In the genomic region with DNA sequence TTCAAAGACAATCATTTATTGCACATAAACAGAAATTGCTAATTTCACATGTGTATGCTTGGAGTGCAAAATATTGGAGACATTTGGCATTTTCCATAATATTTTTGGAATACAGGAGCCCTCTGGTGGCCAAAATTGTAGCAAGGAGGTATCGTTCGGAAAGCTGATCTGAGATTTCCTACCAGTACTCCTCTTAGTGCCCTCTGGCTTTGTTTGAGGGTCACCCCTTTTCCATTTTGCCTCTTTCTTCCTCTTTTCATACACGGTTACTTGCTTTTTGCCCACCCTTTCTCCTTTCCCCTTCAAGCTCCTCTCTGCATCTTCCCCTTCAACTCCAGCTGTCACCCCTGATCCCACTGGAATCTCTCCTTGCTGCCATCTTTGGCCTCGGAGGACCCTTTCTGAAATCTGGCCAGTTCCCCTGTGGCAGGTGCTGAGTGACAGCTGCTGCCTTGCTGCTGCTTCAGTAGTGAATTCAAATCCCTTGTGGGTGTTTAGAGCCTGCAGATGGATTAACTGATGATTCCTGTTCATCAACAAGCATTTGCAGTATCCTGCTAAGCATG, we compare ENCODE assay signal across 8 cellular contexts.
DNase-seq lines count a peak whose midpoint lies in the region; TF ChIP-seq lines count a peak whose summit lies in the region.

No MANE protein-coding gene starts in this region.

- in situ Hi-C loops in GM13976 (cut with MboI; ENCODE audit: low sequenced_read_pairs, unreplicated experiment): no loop called here
- in situ Hi-C loops in SK-MEL-5 (cut with HindIII; ENCODE audit: low pct_unique_long_range_greater_than_20kb, low sequenced_read_pairs): no loop called here

- no peaks in the 10 kb centered on the region for H3K4me1 ChIP-seq in effector memory CD4-positive, alpha-beta T cell (ENCODE audit: control insufficient read depth, insufficient read depth, low read length, poor library complexity, severe bottlenecking)

- no peaks in the 10 kb centered on the region for H3K27me3 ChIP-seq in effector memory CD4-positive, alpha-beta T cell (replicated peaks; ENCODE audit: control insufficient read depth, insufficient read depth, low read length, poor library complexity, severe bottlenecking)

- TF ChIP-seq CTCF in AG09319 (IDR thresholded peaks at IDR 0.05; ENCODE audit: low read depth, low read length): peak; percentile 77
- peak; percentile 35 for TF ChIP-seq CTCF in GM13976 (IDR thresholded peaks at IDR 0.05; ENCODE audit: borderline replicate concordance, control extremely low read depth, extremely low read depth, insufficient read depth, missing control alignments)

- H3K4me3 ChIP-seq in effector memory CD4-positive, alpha-beta T cell (ENCODE audit: insufficient read depth, low read depth, low read length, poor library complexity, severe bottlenecking): no peak overlapping the region

- no peak for DNase-seq in AG09319 (ENCODE audit: extremely low read depth, low read depth)
- peak; percentile 40 for DNase-seq in GM13976 (ENCODE audit: low spot score)
- DNase-seq in SK-MEL-5 (ENCODE audit: low read depth, low spot score): peak; percentile 63
- DNase-seq in globus pallidus (ENCODE audit: low spot score): peak; percentile 17
- DNase-seq in retina: peak; percentile 61
- DNase-seq in cerebellar nuclear complex (lab: John Stamatoyannopoulos, UW): no peak
- DNase-seq in NCI-H1092 (lab: John Stamatoyannopoulos, UW): no peak
- no peak for DNase-seq in effector memory CD4-positive, alpha-beta T cell

- H3K36me3 ChIP-seq in effector memory CD4-positive, alpha-beta T cell (ENCODE audit: control insufficient read depth, insufficient read depth, low read length): no peaks in the 10 kb centered on the region

- H3K27ac ChIP-seq in effector memory CD4-positive, alpha-beta T cell (ENCODE audit: insufficient read depth, low read length, poor library complexity, severe bottlenecking): no peak overlapping the region

- no peaks in the 10 kb centered on the region for H3K9me3 ChIP-seq in effector memory CD4-positive, alpha-beta T cell (ENCODE audit: control insufficient read depth, low read length)

Comparison
In these comparisons a context has a peak if more than half of its experiments do, and no peak if none do; other contexts are left out.
1. DNase-seq: peak in GM13976 (single experiment), SK-MEL-5 (single experiment), globus pallidus (single experiment) and retina (single experiment); none in AG09319 (single experiment), cerebellar nuclear complex (0 of 2), NCI-H1092 (single experiment) and effector memory CD4-positive, alpha-beta T cell (0 of 3).